9 cellular contexts compared by ENCODE assay signal in genomic region chr3:5304789-5305680, GRCh38.
DNase-seq lines count a peak whose midpoint lies in the region; ATAC-seq and TF ChIP-seq lines count a peak whose summit lies in the region.
"Had no signal": no experiment of that assay in that cellular context is flagged by ENCODE, and none has a peak within 500 bp of the region (broad histone marks: within the 10 kb centered on the region; RNA-seq: fewer than 3 reads in every experiment).

No MANE protein-coding gene starts in this region.

- no peaks in the 10 kb centered on the region for H3K9me3 ChIP-seq in psoas muscle

- no peak overlapping the region for H3K4me3 Mint-ChIP-seq in glutamatergic neuron (ENCODE audit: unreplicated experiment)
- H3K4me3 Mint-ChIP-seq: naive thymus-derived CD4-positive, alpha-beta T cell had no signal

- H3K9me3 Mint-ChIP-seq in glutamatergic neuron (ENCODE audit: unreplicated experiment): peaks cover 2% of the 10 kb centered on the region
- H3K9me3 Mint-ChIP-seq: naive thymus-derived CD4-positive, alpha-beta T cell had no signal

- H3K4me3 ChIP-seq in BJ (ENCODE audit: low read depth, low read length): no peak overlapping the region
- no peak overlapping the region for H3K4me3 ChIP-seq in psoas muscle

- ATAC-seq in GM18868 (IDR thresholded peaks at IDR 0.05; ENCODE audit: unreplicated experiment) (peak; percentile 88), HG03045 (IDR thresholded peaks at IDR 0.05; ENCODE audit: unreplicated experiment) (peak; percentile 71), psoas muscle (peak in 2 of 4 donors; percentile 66 to 70)
- ATAC-seq: naive thymus-derived CD4-positive, alpha-beta T cell had no signal

- no peaks in the 10 kb centered on the region for H3K4me1 Mint-ChIP-seq in glutamatergic neuron (ENCODE audit: low read depth, unreplicated experiment)
- H3K4me1 Mint-ChIP-seq: naive thymus-derived CD4-positive, alpha-beta T cell had no signal

- 19 to 26% (median 21%) methylated on average over 13 of the region's 13 CpGs for WGBS in psoas muscle, 3 donors

- no peak overlapping the region for H3K27ac Mint-ChIP-seq in glutamatergic neuron (ENCODE audit: unreplicated experiment)
- H3K27ac Mint-ChIP-seq: naive thymus-derived CD4-positive, alpha-beta T cell had no signal

- intact Hi-C loops in psoas muscle (cut with DNase I): no loop called here

- H3K27ac ChIP-seq in psoas muscle: no peak overlapping the region

- H3K36me3 ChIP-seq in BJ (ENCODE audit: control insufficient read depth, insufficient read depth, low read length): no peaks in the 10 kb centered on the region
- no peaks in the 10 kb centered on the region for H3K36me3 ChIP-seq in psoas muscle (ENCODE audit: insufficient read depth in 1 of 2, low read depth in 1 of 2)

- no peaks in the 10 kb centered on the region for H3K36me3 Mint-ChIP-seq in glutamatergic neuron (ENCODE audit: unreplicated experiment)
- H3K36me3 Mint-ChIP-seq: naive thymus-derived CD4-positive, alpha-beta T cell had no signal

- POLR2A ChIA-PET in BJ (lab: Charles Lee): no interaction called here

- H3K4me1 ChIP-seq in psoas muscle: no peaks in the 10 kb centered on the region

- TF ChIP-seq CTCF in BJ (IDR thresholded peaks at IDR 0.05; ENCODE audit: insufficient read depth, low read depth, low read length): peak; percentile 69
- TF ChIP-seq CTCF in glutamatergic neuron (IDR thresholded peaks at IDR 0.05; ENCODE audit: partially characterized antibody, unreplicated experiment): peak; percentile 71
- peak; percentile 42 for TF ChIP-seq CTCF in psoas muscle (IDR thresholded peaks at IDR 0.05)

- no peaks in the 10 kb centered on the region for H3K27me3 Mint-ChIP-seq in glutamatergic neuron (ENCODE audit: unreplicated experiment)

- CTCF ChIA-PET in BJ (lab: Yijun Ruan, JAX): interaction anchor here (1.0 to 1.2 kb wide), 2 partner anchors 10 to 12 kb away, joined by 3 to 8 read pairs; no protein-coding TSS in a partner anchor

- H3K27me3 ChIP-seq in BJ (ENCODE audit: control insufficient read depth, insufficient read depth, low read length): no peaks in the 10 kb centered on the region
- no peaks in the 10 kb centered on the region for H3K27me3 ChIP-seq in psoas muscle (ENCODE audit: insufficient read depth in 3 of 3, low read length in 2 of 3)

- DNase-seq in BJ (ENCODE audit: low read depth): no peak
- peak; percentile 20 for DNase-seq in NCI-H460 (ENCODE audit: extremely low read depth, low read depth)
- DNase-seq in activated CD8-positive, alpha-beta memory T cell treated with anti-CD3 and anti-CD28 coated beads, Interleukin-2, amount 50 U/mL, for 48 hours: peak; percentile 64
- peak; percentile 46 for DNase-seq in glutamatergic neuron
- peak in 1 of 2 donors; percentile 18 for DNase-seq in psoas muscle
- DNase-seq in activated CD4-positive, CD25-positive, alpha-beta regulatory T cell treated with anti-CD3 and anti-CD28 coated beads, Interleukin-2, amount 50 U/mL, for 72 hours: no peak

Comparison
In these comparisons a context has a peak if more than half of its experiments do, and no peak if none do; other contexts are left out.
1. DNase-seq: peak in NCI-H460 (single experiment), activated CD8-positive, alpha-beta memory T cell treated with anti-CD3 and anti-CD28 coated beads, Interleukin-2, amount 50 U/mL, for 48 hours (single experiment) and glutamatergic neuron (single experiment); none in BJ (single experiment) and activated CD4-positive, CD25-positive, alpha-beta regulatory T cell treated with anti-CD3 and anti-CD28 coated beads, Interleukin-2, amount 50 U/mL, for 72 hours (single experiment).
2. Peak in every context shown above with its lines, with median percentiles within 50 percentile points of each other: CTCF ChIP-seq.